Comparison of ENCODE assay signal across 1 cellular context in genomic region chr1:156623946-156624813, GRCh38.
TF ChIP-seq lines count a peak whose summit lies in the region.

No MANE protein-coding gene starts in this region.

TF ChIP-seq in HepG2, 621 proteins besides CTCF, POLR2A, EP300 and RAD21 (continues in another document):
- TF ChIP-seq ZBTB2 (CRISPR knock-in tag; IDR thresholded peaks at IDR 0.05; ENCODE audit: low read depth) (no peak; the same call in 1 of the 2 replicates), ARID2 (CRISPR knock-in tag; IDR thresholded peaks at IDR 0.05; ENCODE audit: borderline replicate concordance) (no peak), HNF4A (CRISPR knock-in tag; IDR thresholded peaks at IDR 0.05) (0 out of 2 replicates have a peak, but pooled peaks have one; percentile 10), HIC2 (CRISPR knock-in tag; IDR thresholded peaks at IDR 0.05; ENCODE audit: low read depth) (no peak), ZNF768 (CRISPR knock-in tag; IDR thresholded peaks at IDR 0.05) (0 out of 2 replicates have a peak, but pooled peaks have one; percentile 35), SKI (IDR thresholded peaks at IDR 0.05; ENCODE audit: partially characterized antibody) (no peak), MEIS2 (CRISPR knock-in tag; IDR thresholded peaks at IDR 0.05) (0 out of 2 replicates have a peak, but pooled peaks have one; percentile 23), PPARG (CRISPR knock-in tag; conservative IDR thresholded peaks at IDR 0.05) (no peak), BCL6 (CRISPR knock-in tag; IDR thresholded peaks at IDR 0.05) (peak; percentile 96), ZC3H4 (CRISPR knock-in tag; IDR thresholded peaks at IDR 0.05; ENCODE audit: borderline replicate concordance) (no peak), ZSCAN21 (CRISPR knock-in tag; IDR thresholded peaks at IDR 0.05; ENCODE audit: borderline replicate concordance) (peak; percentile 29; the same call in 1 of the 2 replicates), RNF2 (conservative IDR thresholded peaks at IDR 0.05; ENCODE audit: low read depth) (peak; percentile 24; the same call in 1 of the 2 replicates), KAT2B (IDR thresholded peaks at IDR 0.05; ENCODE audit: borderline replicate concordance, low read depth, low read length) (no peak), GABPB1 (CRISPR knock-in tag; IDR thresholded peaks at IDR 0.05) (peak; percentile 53; the same call in 1 of the 2 replicates), ATF3 (CRISPR knock-in tag; IDR thresholded peaks at IDR 0.05) (no peak), KMT2B (CRISPR knock-in tag; IDR thresholded peaks at IDR 0.05) (no peak), ARID5B (CRISPR knock-in tag; IDR thresholded peaks at IDR 0.05) (peak; percentile 26; the same call in 1 of the 2 replicates), ZNF280D (CRISPR knock-in tag; IDR thresholded peaks at IDR 0.05) (no peak), HOXD1 (CRISPR knock-in tag; IDR thresholded peaks at IDR 0.05) (no peak), KDM2A (CRISPR knock-in tag; IDR thresholded peaks at IDR 0.05; ENCODE audit: borderline replicate concordance, low read depth) (0 out of 2 replicates have a peak, but pooled peaks have one; percentile 4), IRF1 (CRISPR knock-in tag; IDR thresholded peaks at IDR 0.05; ENCODE audit: low read depth) (no peak), ZNF431 (CRISPR knock-in tag; IDR thresholded peaks at IDR 0.05; ENCODE audit: borderline replicate concordance, low read depth) (no peak), CSRNP1 (CRISPR knock-in tag; IDR thresholded peaks at IDR 0.05) (0 out of 2 replicates have a peak, but pooled peaks have one; percentile 45), STAG1 (CRISPR knock-in tag; IDR thresholded peaks at IDR 0.05) (0 out of 2 replicates have a peak, but pooled peaks have one; percentile 2), ZBTB33 (CRISPR knock-in tag; IDR thresholded peaks at IDR 0.05) (peak; percentile 66), MTERF4 (CRISPR knock-in tag; IDR thresholded peaks at IDR 0.05) (no peak), ZNF143 (CRISPR knock-in tag; IDR thresholded peaks at IDR 0.05) (no peak), CEBPZ (IDR thresholded peaks at IDR 0.05; ENCODE audit: low read length) (no peak), ZFP91 (CRISPR knock-in tag; IDR thresholded peaks at IDR 0.05; ENCODE audit: borderline replicate concordance) (peak; percentile 29; the same call in 1 of the 2 replicates)
